In genomic region chr6:161631676-161632194, GRCh38 we compare ENCODE assay signal across 1 cellular context.
TF ChIP-seq lines count a peak whose summit lies in the region.

No MANE protein-coding gene starts in this region.

TF ChIP-seq in SK-N-SH, 30 proteins besides CTCF, POLR2A, EP300 and RAD21 (continued from another document):
- no peak for TF ChIP-seq MEF2A (IDR thresholded peaks at IDR 0.05; ENCODE audit: borderline replicate concordance, low read depth)
- peak; percentile 91 for TF ChIP-seq TCF12 (IDR thresholded peaks at IDR 0.05)
- peak; percentile 12; the same call in 1 of the 2 replicates for TF ChIP-seq PBX3 (IDR thresholded peaks at IDR 0.05)
- no peak for TF ChIP-seq ZBTB33 (IDR thresholded peaks at IDR 0.05; ENCODE audit: borderline replicate concordance, low read depth)
- TF ChIP-seq USF1 (IDR thresholded peaks at IDR 0.05; ENCODE audit: borderline replicate concordance, low read depth), result no peak
- TF ChIP-seq TAF1 (IDR thresholded peaks at IDR 0.05; ENCODE audit: borderline replicate concordance, low read depth, low read length), result no peak
- TF ChIP-seq NRF1 (IDR thresholded peaks at IDR 0.05; ENCODE audit: low read depth, low read length), result no peak
- no peak for TF ChIP-seq CHD2 (IDR thresholded peaks at IDR 0.05; ENCODE audit: low read length, partially characterized antibody)
- TF ChIP-seq SMC3 (IDR thresholded peaks at IDR 0.05; ENCODE audit: low read depth, low read length), result no peak
- TF ChIP-seq USF2 (IDR thresholded peaks at IDR 0.05; ENCODE audit: borderline replicate concordance, low read depth, low read length), result no peak
